Comparison of ENCODE assay signal across 9 cellular contexts in genomic region chr11:1264444-1264843, GRCh38. TPM values are rescaled to one million over a fixed set of nuclear protein-coding genes. Genes with fewer than 3 reads are reported as not detected.
DNase-seq lines count a peak whose midpoint lies in the region; TF ChIP-seq lines count a peak whose summit lies in the region.
"Not testable (repeated sequence)": the region's sequence is repeated elsewhere in the genome, so short reads cannot be mapped to it uniquely, and the experiment has no call there.
"Had no signal": no experiment of that assay in that cellular context is flagged by ENCODE, and none has a peak within 500 bp of the region (broad histone marks: within the 10 kb centered on the region; RNA-seq: fewer than 3 reads in every experiment).

No MANE protein-coding gene starts in this region.

- not testable (repeated sequence) for H3K27ac Mint-ChIP-seq in H9
- H3K27ac Mint-ChIP-seq in activated naive CD8-positive, alpha-beta T cell: peak overlapping the region; percentile 55

- H2BK20ac ChIP-seq in H9 (ENCODE audit: low read depth, low read length, poor library complexity, severe bottlenecking): not testable (repeated sequence)

- H3K79me2 ChIP-seq in H9 (ENCODE audit: insufficient read depth, low read length): not testable (repeated sequence)

- H3K9ac ChIP-seq in H9 (ENCODE audit: extremely low read depth, insufficient read length, low read length): not testable (repeated sequence)

- H3K9me3 ChIP-seq in BE2C; H9 (ENCODE audit: control insufficient read depth, low read depth, low read length): not testable (repeated sequence)

- H3K9me3 Mint-ChIP-seq in H9: peaks cover 19 to 23% of the 10 kb centered on the region in 2 experiments
- not testable (repeated sequence) for H3K9me3 Mint-ChIP-seq in activated naive CD8-positive, alpha-beta T cell (ENCODE audit: low read depth)

- H2BK12ac ChIP-seq in H9 (ENCODE audit: insufficient read length, low read depth, low read length): not testable (repeated sequence)

- not testable (repeated sequence) for H3T11ph ChIP-seq in H9 (ENCODE audit: low read length)

- H2BK120ac ChIP-seq in H9 (ENCODE audit: low read depth, low read length, poor library complexity, severe bottlenecking): not testable (repeated sequence)

- not testable (repeated sequence) for H2BK15ac ChIP-seq in H9 (ENCODE audit: low read depth, low read length)

- not testable (repeated sequence) for H3K14ac ChIP-seq in H9 (ENCODE audit: insufficient read depth, low read length)

- H3K27ac ChIP-seq in H9 (ENCODE audit: insufficient read length, low read depth, low read length): not testable (repeated sequence)

- not testable (repeated sequence) for H4K5ac ChIP-seq in H9 (ENCODE audit: insufficient read length, low read depth, low read length)

- H4K91ac ChIP-seq in H9 (ENCODE audit: insufficient read length, low read depth, low read length): not testable (repeated sequence)

- H4K8ac ChIP-seq in H9 (replicated peaks; ENCODE audit: insufficient read length, low read depth, low read length): not testable (repeated sequence)

- not testable (repeated sequence) for H2AK5ac ChIP-seq in H9 (ENCODE audit: insufficient read length, low read length)

- not testable (repeated sequence) for H2BK5ac ChIP-seq in H9 (ENCODE audit: insufficient read length, low read length)

- not testable (repeated sequence) for H3K4me2 ChIP-seq in H9 (ENCODE audit: insufficient read depth, insufficient read length, low read length)

- not testable (repeated sequence) for H3K23me2 ChIP-seq in H9 (ENCODE audit: insufficient read length, low read depth, low read length, poor library complexity, severe bottlenecking)

- H4K20me1 ChIP-seq in H9 (ENCODE audit: control insufficient read depth, insufficient read depth, insufficient read length): not testable (repeated sequence)

- H3K4me3 ChIP-seq in BE2C (ENCODE audit: low read depth, low read length): not testable (repeated sequence)

- peak overlapping the region in 1 of 2 experiments; percentile 57; a peak in 2 of 5 replicates for H3K4me3 Mint-ChIP-seq in H9
- peak overlapping the region; percentile 20 for H3K4me3 Mint-ChIP-seq in activated naive CD8-positive, alpha-beta T cell

- H3K4me1 ChIP-seq in BE2C; H9 (ENCODE audit: insufficient read depth, low read length): not testable (repeated sequence)

- H3K4me1 Mint-ChIP-seq in H9: peaks cover 2 to 16% of the 10 kb centered on the region in 2 experiments
- H3K4me1 Mint-ChIP-seq in activated naive CD8-positive, alpha-beta T cell (ENCODE audit: low read depth): peaks cover 11% of the 10 kb centered on the region

- H3K36me3 ChIP-seq in BE2C: not testable (repeated sequence)

- not testable (repeated sequence) for H3K27me3 ChIP-seq in BE2C; H9 (ENCODE audit: insufficient read depth, low read length)

- DNase-seq in BE2C (peak; percentile 57), H9 (peak; percentile 58), NCI-H2171 treated with DMSO at 0.1 percent for 48 hours (lab: John Stamatoyannopoulos, UW) (peak; percentile 65), SW480 (ENCODE audit: low spot score) (peak; percentile 53), fibroblast of gingiva (ENCODE audit: low read depth) (peak; percentile 75), medulla oblongata (ENCODE audit: extremely low spot score) (peak; percentile 31)
- peak; percentile 24 for DNase-seq in stimulated activated CD4-positive, alpha-beta T cell treated with anti-CD3 and anti-CD28 coated beads, Interleukin-2, amount 100 ng/mL, for 48 hours

- not testable (repeated sequence) for H3K27me3 Mint-ChIP-seq in H9 (ENCODE audit: low read depth); activated naive CD8-positive, alpha-beta T cell

- H3K36me3 Mint-ChIP-seq in H9 (ENCODE audit: insufficient read depth in 1 of 3, low read depth in 3 of 3): peaks cover 11 to 13% (median 12%) of the 10 kb centered on the region in 3 experiments
- not testable (repeated sequence) for H3K36me3 Mint-ChIP-seq in activated naive CD8-positive, alpha-beta T cell

- peak; percentile 34; the same call in 1 of the 2 replicates for TF ChIP-seq CTCF in BE2C (IDR thresholded peaks at IDR 0.05; ENCODE audit: low read depth, low read length)
- peak; percentile 64 for TF ChIP-seq CTCF in H9 (conservative IDR thresholded peaks at IDR 0.05)

- no CpG with 5 or more reads among the region's 3 CpGs for WGBS in H9 (ENCODE audit: extremely low coverage, insufficient read length, low lambda C conversion rate)

- not testable (repeated sequence) for H3K4ac ChIP-seq in H9 (ENCODE audit: low read depth, low read length)

- not testable (repeated sequence) for H3K56ac ChIP-seq in H9 (ENCODE audit: insufficient read length, low read depth, low read length)

- H3K23ac ChIP-seq in H9 (ENCODE audit: insufficient read length, low read depth, low read length): not testable (repeated sequence)

- not testable (repeated sequence) for H3K79me1 ChIP-seq in H9 (ENCODE audit: insufficient read depth, low read depth, low read length, poor library complexity, severe bottlenecking)

- not testable (repeated sequence) for H2AFZ ChIP-seq in H9 (ENCODE audit: low read length)

- H3K18ac ChIP-seq in H9 (ENCODE audit: insufficient read length, low read depth, low read length): not testable (repeated sequence)

RNA-seq across cellular contexts. Expression of gene MUC5B, which starts 41.6 kb away (rescaled TPM):
- not detected for polyA plus RNA-seq in BE2C (2012; ENCODE audit: insufficient read depth, insufficient read length, low read depth)
- total RNA-seq in H9 (2021): 0.02 TPM in 1 of 2 replicates, not detected in the other
- total RNA-seq: cardiac septum had no signal

RNA-seq across cellular contexts. Expression of gene TOLLIP, which starts 45.0 kb away (rescaled TPM):
- polyA plus RNA-seq in BE2C (2012; ENCODE audit: insufficient read depth, insufficient read length, low read depth): 38.5 TPM
- total RNA-seq in H9 (2021): 32.3 and 32.4 TPM in 2 replicates

Comparison
In these comparisons a context has a peak if more than half of its experiments do, and no peak if none do; other contexts are left out.
1. DNase-seq: peak in every context shown above with its lines; median percentile 75 in fibroblast of gingiva; 65 in NCI-H2171 treated with DMSO at 0.1 percent for 48 hours; 58 in H9; 57 in BE2C; 53 in SW480; 31 in medulla oblongata; 24 in stimulated activated CD4-positive, alpha-beta T cell treated with anti-CD3 and anti-CD28 coated beads, Interleukin-2, amount 100 ng/mL, for 48 hours.